Comparison of ENCODE assay signal across 20 cellular contexts in the genomic region with DNA sequence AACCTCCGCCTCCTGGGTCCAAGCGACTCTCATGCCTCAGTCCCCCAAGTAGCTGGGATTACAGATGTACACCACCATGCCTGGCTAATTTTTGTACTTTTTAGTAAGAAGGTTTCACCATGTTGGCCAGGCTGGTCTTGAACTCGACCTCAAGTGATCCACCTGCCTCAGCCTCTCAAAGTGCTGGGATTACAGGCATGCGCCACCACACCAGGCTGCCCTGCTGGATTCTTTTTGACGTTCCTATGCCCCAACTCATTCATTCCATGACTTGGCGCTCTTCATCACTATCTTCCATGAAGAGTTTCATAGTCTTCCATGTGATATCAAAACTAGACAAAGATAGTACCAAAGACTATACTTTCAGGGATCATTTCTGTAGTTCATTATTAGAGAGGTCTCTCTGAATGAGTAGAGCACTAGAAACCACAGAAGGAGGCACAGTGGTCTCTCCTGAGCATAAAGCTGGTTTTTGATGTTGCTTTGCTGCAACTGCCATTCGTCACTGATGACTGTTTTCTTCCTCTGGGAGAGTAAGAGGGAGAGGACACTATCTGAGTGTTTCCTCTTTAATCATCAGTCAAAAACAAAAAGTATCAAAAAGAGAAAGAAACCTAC. TPM values are rescaled to one million over a fixed set of nuclear protein-coding genes. Genes with fewer than 3 reads are reported as not detected.
DNase-seq lines count a peak whose midpoint lies in the region; ATAC-seq, FAIRE-seq and TF ChIP-seq lines count a peak whose summit lies in the region.
"Had no signal": no experiment of that assay in that cellular context is flagged by ENCODE, and none has a peak within 500 bp of the region (broad histone marks: within the 10 kb centered on the region; RNA-seq: fewer than 3 reads in every experiment).

No MANE protein-coding gene starts in this region.

- H3K4me3 ChIP-seq in keratinocyte (ENCODE audit: control insufficient read depth in 2 of 3, extremely low read depth in 1 of 3, insufficient read depth in 2 of 3, low read depth in 1 of 3, low read length in 3 of 3): no peak overlapping the region
- H3K4me3 ChIP-seq in tibial nerve: no peak overlapping the region
- H3K4me3 ChIP-seq: gastrocnemius medialis, GM23248, K562, pancreas, right lobe of liver, tibial artery had no signal

- no peak overlapping the region for H2AFZ ChIP-seq in keratinocyte (ENCODE audit: control insufficient read depth, low read length)
- H2AFZ ChIP-seq: GM23248 had no signal

- no peaks in the 10 kb centered on the region for H3K9me3 ChIP-seq in keratinocyte (ENCODE audit: control insufficient read depth, low read depth, low read length)
- H3K9me3 ChIP-seq in tibial nerve: peaks cover 0 to 11% (median 2%) of the 10 kb centered on the region in 4 donors
- H3K9me3 ChIP-seq: pancreas, right lobe of liver had no signal

- 95 to 96% methylated on average over 7 of the region's 7 CpGs for WGBS in tibial nerve, 2 donors

- dilution Hi-C loops in keratinocyte (cut with MboI; ENCODE audit: extremely low pct_ligation_motif_present, low sequenced_read_pairs): no loop called here

- no peak overlapping the region for H3K9ac ChIP-seq in keratinocyte (ENCODE audit: control insufficient read depth, extremely low read depth, insufficient read depth, low read length)
- H3K9ac ChIP-seq: GM23248 had no signal

- no peak for TF ChIP-seq CTCF in keratinocyte (optimal IDR thresholded peaks at IDR 0.05 in 1 of 3, IDR thresholded peaks at IDR 0.05 in 1 of 3, conservative IDR thresholded peaks at IDR 0.05 in 1 of 3; ENCODE audit: extremely low read depth in 1 of 3, insufficient read depth in 2 of 3, low read length in 3 of 3)
- TF ChIP-seq CTCF in tibial nerve (IDR thresholded peaks at IDR 0.05): no peak

- H3K4me2 ChIP-seq in keratinocyte (ENCODE audit: control insufficient read depth, extremely low read depth, insufficient read depth, low read depth, low read length): no peak overlapping the region

- peak; percentile 95 to 97 for ATAC-seq in activated CD4-positive, CD25-positive, alpha-beta regulatory T cell treated with anti-CD3 and anti-CD28 coated beads, Interleukin-2, amount 50 U/mL, for 24 hours
- ATAC-seq in GM21423 (IDR thresholded peaks at IDR 0.05; ENCODE audit: unreplicated experiment): no peak
- ATAC-seq: esophagus mucosa; gastrocnemius medialis; K562; naive thymus-derived CD4-positive, alpha-beta T cell; pancreas; right lobe of liver had no signal

- no peak for TF ChIP-seq EP300 in tibial nerve (IDR thresholded peaks at IDR 0.05)

- H3K27me3 ChIP-seq in keratinocyte (ENCODE audit: control insufficient read depth, extremely low read depth, insufficient read depth, low read length) (no peaks in the 10 kb centered on the region), tibial nerve (no peaks in the 10 kb centered on the region)
- H3K27me3 ChIP-seq: gastrocnemius medialis, pancreas, right lobe of liver, tibial artery had no signal

- TF ChIP-seq POLR2A in tibial nerve (IDR thresholded peaks at IDR 0.05): no peak

- peaks cover 3% of the 10 kb centered on the region for H3K9me1 ChIP-seq in keratinocyte (ENCODE audit: control insufficient read depth, extremely low read depth, insufficient read depth, low read length)

- DNase-seq in activated CD4-positive, CD25-positive, alpha-beta regulatory T cell treated with anti-CD3 and anti-CD28 coated beads, Interleukin-2, amount 50 U/mL, for 72 hours: no peak
- DNase-seq in stimulated activated CD4-positive, alpha-beta T cell treated with anti-CD3 and anti-CD28 coated beads, Interleukin-15, amount 100 ng/mL, for 48 hours (ENCODE audit: low read depth in 2 of 2): peak; percentile 36 to 40
- DNase-seq in stimulated activated CD4-positive, alpha-beta T cell treated with anti-CD3 and anti-CD28 coated beads, Interleukin-12 subunit alpha, Interleukin-12 subunit beta, amount 100 ng/mL, for 4 hours: no peak
- DNase-seq in keratinocyte (ENCODE audit: low read depth, low spot score) (no peak), DMS 273 treated with DMSO at 0.1 percent for 48 hours (lab: John Stamatoyannopoulos, UW) (no peak), tibial nerve (ENCODE audit: low spot score in 2 of 2) (no peak)
- DNase-seq: effector CD4-positive, alpha-beta T cell; gastrocnemius medialis; GM23248; NCI-H1694 treated with DMSO at 0.1 percent for 48 hours; NCI-H345; pancreas; right lobe of liver; tibial artery had no signal

- H3K79me2 ChIP-seq in keratinocyte (ENCODE audit: control insufficient read depth, insufficient read depth, low read length): peaks cover 63% of the 10 kb centered on the region

- peak; percentile 20 for FAIRE-seq in keratinocyte (lab: Jason Lieb, UNC)
- FAIRE-seq: K562 had no signal

- peaks cover 3 to 8% of the 10 kb centered on the region in 2 experiments for H3K36me3 ChIP-seq in keratinocyte (ENCODE audit: control insufficient read depth in 2 of 2, extremely low read depth in 1 of 2, insufficient read depth in 2 of 2, low read length in 2 of 2)
- peaks cover 0 to 10% (median 0%) of the 10 kb centered on the region in 3 donors for H3K36me3 ChIP-seq in tibial nerve
- H3K36me3 ChIP-seq: pancreas, right lobe of liver had no signal

- H3K27ac ChIP-seq in keratinocyte (ENCODE audit: control insufficient read depth, insufficient read depth, low read length) (no peak overlapping the region), tibial nerve (no peak overlapping the region)
- H3K27ac ChIP-seq: 22Rv1, gastrocnemius medialis, GM23248, pancreas, right lobe of liver, tibial artery had no signal

- H3K4me1 ChIP-seq in keratinocyte (ENCODE audit: control insufficient read depth, extremely low read depth, insufficient read depth, low read length): no peaks in the 10 kb centered on the region
- peaks cover 0 to 24% (median 2%) of the 10 kb centered on the region in 4 donors for H3K4me1 ChIP-seq in tibial nerve
- H3K4me1 ChIP-seq: gastrocnemius medialis, pancreas, right lobe of liver, tibial artery had no signal

- peaks cover 9% of the 10 kb centered on the region for H4K20me1 ChIP-seq in keratinocyte (ENCODE audit: control insufficient read depth, extremely low read depth, insufficient read depth, low read length)

RNA-seq across cellular contexts. Expression of a gene that starts 23.5 kb away (rescaled TPM):
- polyA plus RNA-seq in keratinocyte: 8.8 to 9.8 TPM (median 9.2 TPM) in 3 replicates
- polyA plus RNA-seq in keratinocyte (2011; ENCODE audit: low read depth): 2.8 TPM
- polyA plus RNA-seq in keratinocyte (2011; cell fraction: cytosol; rRNA removed): 5.3 and 7.3 TPM in 2 replicates
- polyA plus RNA-seq in keratinocyte (2011; cell fraction: nucleus; rRNA removed): 26.7 and 29.6 TPM in 2 replicates
- polyA plus RNA-seq in keratinocyte (2012; ENCODE audit: low replicate concordance): 5.3 and 6.0 TPM in 2 replicates
- 8.1 to 18.6 TPM (median 15.2 TPM) in 3 replicates for polyA minus RNA-seq in keratinocyte
- 6.3 TPM for polyA minus RNA-seq in keratinocyte (2011; cell fraction: cytosol; rRNA and poly(A)+ RNA removed)
- polyA minus RNA-seq in keratinocyte (2011; cell fraction: nucleus; rRNA and poly(A)+ RNA removed): 21.4 and 37.3 TPM in 2 replicates
- total RNA-seq in tibial nerve: 10 to 100 TPM; 28.8 to 35.3 (median 32.0) TPM

Comparison
In these comparisons a context has a peak if more than half of its experiments do, and no peak if none do; other contexts are left out.
1. DNase-seq: peak in stimulated activated CD4-positive, alpha-beta T cell treated with anti-CD3 and anti-CD28 coated beads, Interleukin-15, amount 100 ng/mL, for 48 hours (2 of 2); none in activated CD4-positive, CD25-positive, alpha-beta regulatory T cell treated with anti-CD3 and anti-CD28 coated beads, Interleukin-2, amount 50 U/mL, for 72 hours (single experiment), stimulated activated CD4-positive, alpha-beta T cell treated with anti-CD3 and anti-CD28 coated beads, Interleukin-12 subunit alpha, Interleukin-12 subunit beta, amount 100 ng/mL, for 4 hours (single experiment), keratinocyte (single experiment), DMS 273 treated with DMSO at 0.1 percent for 48 hours (single experiment) and tibial nerve (0 of 2).